In genomic region chr3:12340506-12340905, GRCh38 we compare ENCODE assay signal across 26 cellular contexts. TPM values are rescaled to one million over a fixed set of nuclear protein-coding genes. Genes with fewer than 3 reads are reported as not detected.
"Had no signal": no experiment of that assay in that cellular context is flagged by ENCODE, and none has a peak within 500 bp of the region (broad histone marks: within the 10 kb centered on the region; RNA-seq: fewer than 3 reads in every experiment).

No MANE protein-coding gene starts in this region.

- H3K4me1 ChIP-seq: ascending aorta, body of pancreas, breast epithelium had no signal

- H3K36me3 ChIP-seq: ascending aorta, brain microvascular endothelial cell, breast epithelium had no signal

- H3K27ac ChIP-seq: ascending aorta, body of pancreas, brain microvascular endothelial cell, breast epithelium, VCaP had no signal

- DNase-seq: activated B cell treated with CpG ODN at 0.5 μM for 24 hours; activated CD4-positive, alpha-beta memory T cell treated with anti-CD3 and anti-CD28 coated beads for 36 hours; activated CD4-positive, alpha-beta T cell treated with anti-CD3 and anti-CD28 coated beads for 4 hours; activated CD4-positive, alpha-beta T cell treated with anti-CD3 and anti-CD28 coated beads, Interleukin-2, amount 10 ng/mL, durations not matched to agents 24 days and 14 days; activated CD4-positive, alpha-beta T cell treated with anti-CD3 and anti-CD28 coated beads, Interleukin-2, amount 50 U/mL, for 1 hour; activated CD4-positive, alpha-beta T cell treated with anti-CD3 and anti-CD28 coated beads, Interleukin-2, amount 50 U/mL, for 4 hours; activated CD4-positive, CD25-positive, alpha-beta regulatory T cell treated with anti-CD3 and anti-CD28 coated beads, Interleukin-2, amount 50 U/mL, for 72 hours; activated CD8-positive, alpha-beta memory T cell treated with anti-CD3 and anti-CD28 coated beads, Interleukin-2, amount 50 U/mL, for 48 hours; activated CD8-positive, alpha-beta T cell treated with anti-CD3 and anti-CD28 coated beads for 36 hours; activated effector memory CD4-positive, alpha-beta T cell treated with Interleukin-2 at 50 U/mL for 16 hours; activated gamma-delta T cell; activated naive CD4-positive, alpha-beta T cell treated with anti-CD3 and anti-CD28 coated beads, Interleukin-2, amount 10 ng/mL, durations not matched to agents 7 days and 5 days; activated naive CD4-positive, alpha-beta T cell treated with Interleukin-2 at 50 U/mL for 16 hours; activated naive CD8-positive, alpha-beta T cell treated with anti-CD3 and anti-CD28 coated beads, Interleukin-2, amount 10 ng/mL, durations not matched to agents 7 days and 5 days; activated naive CD8-positive, alpha-beta T cell treated with anti-CD3 and anti-CD28 coated beads, Interleukin-2, amount 50 U/mL, for 24 hours; activated T-cell treated with anti-CD3 and anti-CD28 coated beads, Interleukin-2, amount 50 U/mL, for 24 hours; activated T-cell treated with anti-CD3 and anti-CD28 coated beads, Interleukin-2, amount 50 U/mL, for 48 hours; amygdala; anterior cingulate cortex; body of pancreas; brain microvascular endothelial cell; central memory CD4-positive, alpha-beta T cell; T-helper 17 cell had no signal

- H3K9me3 ChIP-seq: ascending aorta, body of pancreas, breast epithelium had no signal

- ATAC-seq: activated CD8-positive, alpha-beta T cell treated with anti-CD3 and anti-CD28 coated beads for 36 hours; activated naive CD8-positive, alpha-beta T cell treated with anti-CD3 and anti-CD28 coated beads, Interleukin-2, amount 50 U/mL, for 24 hours; body of pancreas; T-helper 17 cell had no signal

- H3K4me3 ChIP-seq: ascending aorta, body of pancreas, breast epithelium had no signal

- H3K27me3 ChIP-seq: ascending aorta, body of pancreas, brain microvascular endothelial cell, breast epithelium had no signal

RNA-seq across cellular contexts. Expression of gene PPARG, which starts 51.6 kb away (rescaled TPM):
- total RNA-seq: activated B cell treated with CpG ODN at 0.5 μM for 24 hours had no signal
